ENCODE assay signal across 16 cellular contexts in the genomic region with DNA sequence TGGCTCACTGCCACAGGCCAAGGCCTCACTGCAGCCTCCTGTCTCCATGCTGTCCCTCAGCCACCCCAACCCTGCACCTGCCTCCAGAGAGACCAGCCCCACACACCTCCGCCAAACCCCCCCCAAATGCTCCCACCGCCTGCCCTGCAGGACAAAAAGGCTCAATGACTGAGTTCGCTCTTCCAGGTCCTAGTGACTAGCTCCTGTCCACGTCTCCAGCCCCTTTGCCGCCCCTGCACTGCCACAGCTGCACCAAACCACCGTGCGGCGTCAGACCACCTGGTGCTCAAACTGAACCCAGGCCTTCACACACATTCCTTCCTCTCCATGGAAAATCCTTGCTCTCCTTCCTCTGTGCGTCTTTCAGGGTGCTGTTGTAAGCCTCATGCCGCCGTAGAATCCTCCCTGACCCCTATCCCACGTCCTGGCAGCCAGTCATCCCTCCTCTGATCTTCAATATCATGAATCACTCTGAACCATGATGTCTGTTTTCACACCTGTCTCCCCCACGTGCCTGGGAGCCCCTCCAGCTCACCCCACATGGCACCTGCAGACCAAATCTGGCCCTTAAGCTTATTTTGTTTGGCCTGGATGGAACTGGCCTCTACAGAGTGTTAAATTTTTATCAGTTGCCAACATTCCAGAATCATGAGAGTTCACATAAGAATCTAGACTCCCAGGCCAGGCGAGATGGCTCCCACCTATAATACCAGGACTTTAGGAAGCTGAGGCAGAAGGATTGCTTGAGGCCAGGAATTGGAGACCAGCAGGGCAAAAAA. TPM values are rescaled to one million over a fixed set of nuclear protein-coding genes. Genes with fewer than 3 reads are reported as not detected.
DNase-seq lines count a peak whose midpoint lies in the region; ATAC-seq and TF ChIP-seq lines count a peak whose summit lies in the region.
"Had no signal": no experiment of that assay in that cellular context is flagged by ENCODE, and none has a peak within 500 bp of the region (broad histone marks: within the 10 kb centered on the region; RNA-seq: fewer than 3 reads in every experiment).

No MANE protein-coding gene starts in this region.

- no peaks in the 10 kb centered on the region for H3K4me1 ChIP-seq in CD8-positive, alpha-beta T cell (ENCODE audit: insufficient read depth, low read length)

- no peaks in the 10 kb centered on the region for H3K9me3 Mint-ChIP-seq in CD8-positive, alpha-beta T cell
- H3K9me3 Mint-ChIP-seq: CD4-positive, CD25-positive, alpha-beta regulatory T cell had no signal

- no peaks in the 10 kb centered on the region for H3K9me3 ChIP-seq in CD8-positive, alpha-beta T cell (ENCODE audit: low read length)
- H3K9me3 ChIP-seq: heart right ventricle, tibial artery had no signal

- POLR2A ChIA-PET in CD8-positive, alpha-beta T cell (lab: Charles Lee): no interaction called here

- no peak overlapping the region for H3K27ac Mint-ChIP-seq in CD8-positive, alpha-beta T cell
- H3K27ac Mint-ChIP-seq: activated CD8-positive, alpha-beta T cell treated with anti-CD3 and anti-CD28 coated beads, Interleukin-2, amount 10 ng/mL, durations not matched to agents 7 days and 5 days; CD4-positive, CD25-positive, alpha-beta regulatory T cell had no signal

- no peaks in the 10 kb centered on the region for H3K27me3 ChIP-seq in CD8-positive, alpha-beta T cell (ENCODE audit: insufficient read depth, low read length)

- peak; percentile 69 for ATAC-seq in omental fat pad (ENCODE audit: low FRiP score)
- ATAC-seq in CD8-positive, alpha-beta T cell: no peak
- no peak for ATAC-seq in HG02840 (IDR thresholded peaks at IDR 0.05; ENCODE audit: low FRiP score, unreplicated experiment)
- ATAC-seq: activated CD8-positive, alpha-beta T cell treated with anti-CD3 and anti-CD28 coated beads, Interleukin-2, amount 10 ng/mL, durations not matched to agents 7 days and 5 days had no signal

- no peak for TF ChIP-seq CTCF in omental fat pad (IDR thresholded peaks at IDR 0.05)
- TF ChIP-seq CTCF in CD8-positive, alpha-beta T cell (IDR thresholded peaks at IDR 0.05): no peak

- DNase-seq in EL (peak; percentile 63), RPMI7951 (ENCODE audit: low read depth) (peak; percentile 32), fibroblast of peridontal ligament (ENCODE audit: extremely low read depth) (peak; percentile 12), omental fat pad (ENCODE audit: low spot score) (no peak), NCI-H1105 (lab: John Stamatoyannopoulos, UW) (no peak), NCI-H2227 (lab: John Stamatoyannopoulos, UW; ENCODE audit: unreplicated experiment) (no peak)
- DNase-seq in CD8-positive, alpha-beta T cell: no peak
- DNase-seq: activated CD8-positive, alpha-beta T cell treated with anti-CD3 and anti-CD28 coated beads, Interleukin-2, amount 10 ng/mL, durations not matched to agents 7 days and 5 days; CD4-positive, CD25-positive, alpha-beta regulatory T cell; heart right ventricle; NCI-H2107; stimulated activated CD4-positive, alpha-beta T cell treated with anti-CD3 and anti-CD28 coated beads, Interleukin-2, amount 100 ng/mL, for 48 hours; tibial artery had no signal

- H3K36me3 Mint-ChIP-seq in CD8-positive, alpha-beta T cell: no peaks in the 10 kb centered on the region
- H3K36me3 Mint-ChIP-seq: CD4-positive, CD25-positive, alpha-beta regulatory T cell had no signal

- H3K27me3 Mint-ChIP-seq in CD8-positive, alpha-beta T cell (ENCODE audit: low read depth): peaks cover 16% of the 10 kb centered on the region

- H3K4me1 Mint-ChIP-seq in CD8-positive, alpha-beta T cell (ENCODE audit: low read depth): peaks cover 2% of the 10 kb centered on the region

- no peaks in the 10 kb centered on the region for H3K36me3 ChIP-seq in CD8-positive, alpha-beta T cell (ENCODE audit: insufficient read depth, low read length)
- H3K36me3 ChIP-seq: heart right ventricle, tibial artery had no signal

- H3K4me3 Mint-ChIP-seq in CD8-positive, alpha-beta T cell: no peak overlapping the region
- H3K4me3 Mint-ChIP-seq: activated CD8-positive, alpha-beta T cell treated with anti-CD3 and anti-CD28 coated beads, Interleukin-2, amount 10 ng/mL, durations not matched to agents 7 days and 5 days; CD4-positive, CD25-positive, alpha-beta regulatory T cell had no signal

- no peak overlapping the region for H3K4me3 ChIP-seq in CD8-positive, alpha-beta T cell (ENCODE audit: low read depth, low read length)
- H3K4me3 ChIP-seq: heart right ventricle, tibial artery had no signal

- intact Hi-C loops in CD8-positive, alpha-beta T cell (cut with DNase I, micrococcal nuclease): no loop called here

- H3K27ac ChIP-seq in CD8-positive, alpha-beta T cell (ENCODE audit: low read depth, low read length): no peak overlapping the region
- H3K27ac ChIP-seq: heart right ventricle had no signal

- CTCF ChIA-PET in CD8-positive, alpha-beta T cell (lab: Charles Lee): no interaction called here

RNA-seq across cellular contexts. Expression of gene GSG1L, which starts 4.3 kb away (rescaled TPM):
- total RNA-seq in RPMI7951 (2014; rRNA removed; shearing (Covaris generic)): not detected in 2 replicates
- total RNA-seq in omental fat pad: not detected
- total RNA-seq in CD8-positive, alpha-beta T cell: not detected
- total RNA-seq: CD4-positive, CD25-positive, alpha-beta regulatory T cell; G401; pulmonary artery endothelial cell had no signal

Comparison
In these comparisons a context has a peak if more than half of its experiments do, and no peak if none do; other contexts are left out.
1. DNase-seq: peak in EL (single experiment), RPMI7951 (single experiment) and fibroblast of peridontal ligament (single experiment); none in omental fat pad (single experiment), CD8-positive, alpha-beta T cell (0 of 7), NCI-H1105 (single experiment) and NCI-H2227 (single experiment).